14 cellular contexts compared by ENCODE assay signal in genomic region chr1:50422675-50422945, GRCh38. TPM values are rescaled to one million over a fixed set of nuclear protein-coding genes. Genes with fewer than 3 reads are reported as not detected.
DNase-seq lines count a peak whose midpoint lies in the region; TF ChIP-seq lines count a peak whose summit lies in the region.
"Had no signal": no experiment of that assay in that cellular context is flagged by ENCODE, and none has a peak within 500 bp of the region (broad histone marks: within the 10 kb centered on the region; RNA-seq: fewer than 3 reads in every experiment).

No MANE protein-coding gene starts in this region.

- H3K27me3 ChIP-seq in esophagus (ENCODE audit: control insufficient read depth in 1 of 2, insufficient read depth in 2 of 2, low read length in 2 of 2) (peaks cover 0 to 38% of the 10 kb centered on the region in 2 donors), neuronal stem cell (ENCODE audit: control insufficient read depth in 3 of 3, insufficient read depth in 3 of 3, low read depth in 1 of 3, low read length in 3 of 3) (peaks cover 81 to 100% (median 99%) of the 10 kb centered on the region in 3 experiments)

- H3K9me3 ChIP-seq in esophagus (ENCODE audit: control insufficient read depth in 2 of 2, insufficient read depth in 1 of 2, low read depth in 1 of 2, low read length in 1 of 2) = peaks cover 0 to 13% of the 10 kb centered on the region in 2 donors
- H3K9me3 ChIP-seq in neuronal stem cell (replicated peaks in 1 of 2; ENCODE audit: control insufficient read depth in 2 of 2, insufficient read depth in 1 of 2, low read depth in 1 of 2, low read length in 2 of 2) = peaks cover 0 to 8% of the 10 kb centered on the region in 2 donors

- H2AK5ac ChIP-seq in neuronal stem cell (ENCODE audit: low read depth, low read length) = peak overlapping the region; percentile 57

- H3K23ac ChIP-seq in neuronal stem cell (ENCODE audit: low read depth, low read length, poor library complexity) = peak overlapping the region; percentile 81

- H4K91ac ChIP-seq in neuronal stem cell (ENCODE audit: low read depth, low read length, poor library complexity) = no peak overlapping the region

- 8 to 9% methylated on average over 21 of the region's 21 CpGs for WGBS in esophagus, 2 donors
- no CpG with 5 or more reads among the region's 21 CpGs for WGBS in neuronal stem cell (ENCODE audit: extremely low coverage in 2 of 2, insufficient read length in 2 of 2, insufficient replicate concordance in 1 of 2), 2 donors

- H3K9ac ChIP-seq in neuronal stem cell (ENCODE audit: low read depth, low read length, poor library complexity) = peak overlapping the region; percentile 34

- H3K27ac ChIP-seq in esophagus (ENCODE audit: low read depth in 2 of 2, low read length in 1 of 2) (no peak overlapping the region), neuronal stem cell (replicated peaks; ENCODE audit: low read length) (no peak overlapping the region)

- H2BK15ac ChIP-seq in neuronal stem cell (ENCODE audit: low read length) = peak overlapping the region; percentile 56

- no peaks in the 10 kb centered on the region for H3K79me1 ChIP-seq in neuronal stem cell (ENCODE audit: low read depth, low read length)

- peak overlapping the region; percentile 99 for H2AFZ ChIP-seq in neuronal stem cell (ENCODE audit: low read length)

- no peak overlapping the region for H2BK120ac ChIP-seq in neuronal stem cell (ENCODE audit: low read depth, low read length)

- H3K14ac ChIP-seq in neuronal stem cell (ENCODE audit: low read length) = no peak overlapping the region

- no peaks in the 10 kb centered on the region for H3K36me3 ChIP-seq in esophagus (ENCODE audit: control insufficient read depth in 2 of 2, insufficient read depth in 2 of 2, low read length in 1 of 2)
- no peaks in the 10 kb centered on the region for H3K36me3 ChIP-seq in neuronal stem cell (replicated peaks in 1 of 2; ENCODE audit: control insufficient read depth in 2 of 2, insufficient read depth in 2 of 2, low read length in 2 of 2)

- H2BK12ac ChIP-seq in neuronal stem cell (ENCODE audit: low read length) = peak overlapping the region; percentile 77

- H3K4me3 ChIP-seq in esophagus (ENCODE audit: low read depth in 1 of 2, low read length in 2 of 2) (peak overlapping the region; percentile 52 to 65), neuronal stem cell (ENCODE audit: low read length in 2 of 2) (peak overlapping the region; percentile 48 to 75)

- H3K4ac ChIP-seq in neuronal stem cell (ENCODE audit: low read length) = no peak overlapping the region

- TF ChIP-seq POLR2A in erythroblast (IDR thresholded peaks at IDR 0.05; ENCODE audit: low read length) = no peak

- DNase-seq in NCI-H1105 (lab: John Stamatoyannopoulos, UW) (peak; percentile 30), NCI-H1105 treated with DMSO at 0.1 percent for 48 hours (lab: John Stamatoyannopoulos, UW) (no peak), RKO (ENCODE audit: low spot score) (peak; percentile 19), neuronal stem cell (ENCODE audit: low spot score) (no peak), NCI-H1694 (lab: John Stamatoyannopoulos, UW) (no peak), NCI-H524 treated with DMSO at 0.1 percent for 48 hours (lab: John Stamatoyannopoulos, UW) (no peak), erythroblast (lab: John Stamatoyannopoulos, UW) (no peak)
- DNase-seq: 8988T; cerebellar nuclear complex; DND-41; Karpas-422; stimulated activated CD4-positive, alpha-beta T cell treated with anti-CD3 and anti-CD28 coated beads, Interleukin-12 subunit alpha, Interleukin-12 subunit beta, amount 100 ng/mL, for 4 hours; T-helper 1 cell had no signal

- H3K18ac ChIP-seq in neuronal stem cell (ENCODE audit: low read length) = peak overlapping the region; percentile 74

- H3K4me1 ChIP-seq in esophagus (ENCODE audit: control insufficient read depth in 2 of 2, insufficient read depth in 2 of 2, low read length in 1 of 2) (peaks cover 3 to 17% of the 10 kb centered on the region in 2 donors), neuronal stem cell (ENCODE audit: control insufficient read depth in 2 of 2, insufficient read depth in 1 of 2, low read depth in 1 of 2, low read length in 2 of 2) (peaks cover 3 to 9% of the 10 kb centered on the region in 2 donors)

- no peak overlapping the region for H2BK5ac ChIP-seq in neuronal stem cell (ENCODE audit: low read length)

- H3K4me2 ChIP-seq in neuronal stem cell (ENCODE audit: insufficient read depth, low read length, poor library complexity, severe bottlenecking) = peak overlapping the region; percentile 70

- H4K8ac ChIP-seq in neuronal stem cell (ENCODE audit: low read depth, low read length) = no peak overlapping the region

RNA-seq across cellular contexts. Expression of gene DMRTA2, which starts 0.6 kb away (rescaled TPM):
- polyA plus RNA-seq in esophagus = 1 to 10 TPM in 1 of 2 donors, under 1 TPM in 1; 0.98 to 1.5 TPM
- 0.17 TPM for polyA plus RNA-seq in neuronal stem cell (2013, experiment 1 of 2)
- 0.19 TPM for polyA plus RNA-seq in neuronal stem cell (2013, experiment 2 of 2)

Comparison
In these comparisons a context has a peak if more than half of its experiments do, and no peak if none do; other contexts are left out.
1. DNase-seq: peak in NCI-H1105 (single experiment) and RKO (single experiment); none in NCI-H1105 treated with DMSO at 0.1 percent for 48 hours (single experiment), neuronal stem cell (single experiment), NCI-H1694 (single experiment), NCI-H524 treated with DMSO at 0.1 percent for 48 hours (single experiment) and erythroblast (0 of 2).